20 cellular contexts compared by ENCODE assay signal in the genomic region with DNA sequence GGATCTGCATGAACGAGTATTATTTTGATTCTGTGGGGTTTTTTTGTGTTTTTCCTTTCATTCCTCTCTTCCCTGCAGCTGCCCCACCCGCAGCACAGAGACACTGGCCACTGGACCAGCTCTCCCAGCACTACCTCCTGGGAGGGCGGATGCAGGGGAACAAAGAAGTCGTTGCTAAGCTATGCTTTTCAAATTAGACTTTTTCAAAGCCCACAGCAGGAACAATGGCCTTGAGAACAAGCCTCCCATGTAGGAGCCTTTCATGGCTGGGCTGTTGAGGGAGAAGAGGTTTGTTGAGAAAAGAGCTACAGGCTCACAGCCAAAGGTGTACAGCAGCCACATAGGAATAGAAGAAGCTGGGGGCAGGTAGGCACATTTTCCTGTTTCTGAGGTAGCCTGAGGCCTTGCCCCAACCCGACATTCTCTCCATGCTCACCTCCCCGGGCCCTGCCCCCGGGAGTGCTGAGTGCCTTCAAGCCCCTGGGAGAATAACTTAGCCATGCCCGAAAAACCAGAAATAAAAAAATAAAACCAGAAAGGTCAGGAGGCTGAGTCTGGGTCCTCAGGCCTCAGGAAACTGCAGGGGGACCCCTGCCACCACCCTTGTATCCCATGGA. TPM values are rescaled to one million over a fixed set of nuclear protein-coding genes. Genes with fewer than 3 reads are reported as not detected.
DNase-seq lines count a peak whose midpoint lies in the region; ATAC-seq, FAIRE-seq and TF ChIP-seq lines count a peak whose summit lies in the region.
"Had no signal": no experiment of that assay in that cellular context is flagged by ENCODE, and none has a peak within 500 bp of the region (broad histone marks: within the 10 kb centered on the region; RNA-seq: fewer than 3 reads in every experiment).

No MANE protein-coding gene starts in this region.

- POLR2A ChIA-PET in H1 (lab: Charles Lee; ENCODE audit: partially characterized antibody): interaction anchor here (0.7 to 1.7 kb wide), 5 partner anchors 13 to 159 kb away, joined by 3 to 7 read pairs (median 4); a partner anchor contains a TSS
- POLR2A ChIA-PET in activated CD4-positive, alpha-beta memory T cell treated with anti-CD3 and anti-CD28 coated beads for 36 hours (lab: Charles Lee): no interaction called here

- in situ Hi-C loops in HAP-1 (cut with MboI; ENCODE audit: low sequenced_read_pairs): no loop called here

- FAIRE-seq in H1 (lab: Jason Lieb, UNC): no peak
- FAIRE-seq in RCC 7860 (lab: Jason Lieb, UNC): no peak
- FAIRE-seq: G401.6, K562, keratinocyte had no signal

- H3K23me2 ChIP-seq in H1 (ENCODE audit: low read depth, low read length): peaks cover 3% of the 10 kb centered on the region; the same call in 1 of the 2 replicates

- no peaks in the 10 kb centered on the region for H3K79me1 ChIP-seq in H1 (ENCODE audit: low read depth, low read length)

- DNase-seq in HAP-1 (ENCODE audit: low spot score in 2 of 2) (peak; percentile 72 to 82), NCI-H2107 treated with DMSO at 0.1 percent for 48 hours (lab: John Stamatoyannopoulos, UW; ENCODE audit: unreplicated experiment) (peak; percentile 75), H1 (ENCODE audit: low read depth in 1 of 2, low spot score in 2 of 2) (peak in 1 of 2 experiments; percentile 64), neural progenitor cell (ENCODE audit: low spot score) (peak; percentile 76), RCC 7860 (ENCODE audit: low spot score) (no peak), left colon (no peak)
- DNase-seq in activated CD4-positive, alpha-beta memory T cell treated with anti-CD3 and anti-CD28 coated beads for 36 hours: no peak
- DNase-seq: caudate nucleus; effector CD4-positive, alpha-beta T cell; MV-4-11; SIG-M5; T-helper 2 cell had no signal

- no peak overlapping the region for H3K23ac ChIP-seq in H1 (ENCODE audit: insufficient read length)

- peaks cover 33% of the 10 kb centered on the region for H3K27me3 Mint-ChIP-seq in neural progenitor cell (ENCODE audit: insufficient read depth, low read depth)
- H3K27me3 Mint-ChIP-seq in activated CD4-positive, alpha-beta memory T cell treated with anti-CD3 and anti-CD28 coated beads for 36 hours: peaks cover 2% of the 10 kb centered on the region

- ATAC-seq in left colon: no peak
- ATAC-seq: K562 had no signal

- H4K91ac ChIP-seq in H1 (replicated peaks; ENCODE audit: insufficient read length, low read length): peak overlapping the region; percentile 92

- TF ChIP-seq RAD21 in H1 (IDR thresholded peaks at IDR 0.05 in 1 of 2, conservative IDR thresholded peaks at IDR 0.05 in 1 of 2; ENCODE audit: low read depth in 2 of 2, low read length in 2 of 2): no peak

- no peak for TF ChIP-seq POLR2A in H1 (IDR thresholded peaks at IDR 0.05; ENCODE audit: control extremely low read depth in 1 of 2, low read depth in 2 of 2, low read length in 2 of 2)

- H3K4me1 Mint-ChIP-seq in neural progenitor cell: peaks cover 29% of the 10 kb centered on the region
- peaks cover 7% of the 10 kb centered on the region for H3K4me1 Mint-ChIP-seq in activated CD4-positive, alpha-beta memory T cell treated with anti-CD3 and anti-CD28 coated beads for 36 hours (ENCODE audit: low read depth)

- TF ChIP-seq CTCF in H1 (IDR thresholded peaks at IDR 0.05; ENCODE audit: control extremely low read depth in 1 of 3, insufficient read depth in 1 of 3, low read depth in 1 of 3, low read length in 3 of 3): no peak
- TF ChIP-seq CTCF in neural progenitor cell (IDR thresholded peaks at IDR 0.05): no peak

- no peaks in the 10 kb centered on the region for H3K9me3 Mint-ChIP-seq in neural progenitor cell
- H3K9me3 Mint-ChIP-seq in activated CD4-positive, alpha-beta memory T cell treated with anti-CD3 and anti-CD28 coated beads for 36 hours: no peaks in the 10 kb centered on the region
- H3K9me3 Mint-ChIP-seq: mesothelial cell of epicardium, nephron had no signal

- H2BK15ac ChIP-seq in H1 (ENCODE audit: low read length): 0 out of 2 replicates have a peak overlapping the region, but pooled peaks have one; percentile 6

- H3K4me1 ChIP-seq in HAP-1: peaks cover 6% of the 10 kb centered on the region
- peaks cover 7 to 17% (median 12%) of the 10 kb centered on the region in 4 experiments for H3K4me1 ChIP-seq in H1 (replicated peaks in 1 of 4; ENCODE audit: control insufficient read depth in 3 of 4, insufficient read depth in 4 of 4, low read length in 3 of 4)
- H3K4me1 ChIP-seq in neural progenitor cell: peaks cover 10% of the 10 kb centered on the region

- H4K8ac ChIP-seq in H1 (ENCODE audit: extremely low read depth, insufficient read depth, low read length): peak overlapping the region; percentile 7; the same call in 1 of the 2 replicates

- TF ChIP-seq EP300 in H1 (IDR thresholded peaks at IDR 0.05; ENCODE audit: borderline replicate concordance in 1 of 2, low read depth in 2 of 2, low read length in 2 of 2): no peak

- peak overlapping the region; percentile 84; the same call in 1 of the 2 replicates for H2BK20ac ChIP-seq in H1 (ENCODE audit: low read length)

- no peak overlapping the region for H3K14ac ChIP-seq in H1 (ENCODE audit: insufficient read length)

- peak overlapping the region; percentile 100 for H2BK12ac ChIP-seq in H1 (ENCODE audit: low read depth, low read length)

- H2AFZ ChIP-seq in H1 (ENCODE audit: low read length) (0 out of 2 replicates have a peak overlapping the region, but pooled peaks have one; percentile 4), neural progenitor cell (replicated peaks) (no peak overlapping the region)

- H3K27me3 ChIP-seq in HAP-1 (ENCODE audit: low read depth) (no peaks in the 10 kb centered on the region), H1 (replicated peaks in 1 of 4; ENCODE audit: control insufficient read depth in 3 of 4, extremely low read depth in 1 of 4, insufficient read depth in 3 of 4, low read length in 3 of 4) (no peaks in the 10 kb centered on the region), neural progenitor cell (peaks cover 7% of the 10 kb centered on the region)
- H3K27me3 ChIP-seq: testis had no signal

- no peak overlapping the region for H2AK5ac ChIP-seq in H1 (ENCODE audit: low read depth, low read length)

- H3K56ac ChIP-seq in H1 (replicated peaks; ENCODE audit: insufficient read length, low read depth, low read length): no peak overlapping the region

- H3K18ac ChIP-seq in H1 (ENCODE audit: extremely low read depth, low read length): peak overlapping the region; percentile 92

- H3K4me3 ChIP-seq in HAP-1 (no peak overlapping the region), H1 (ENCODE audit: extremely low read depth in 1 of 4, insufficient read depth in 2 of 4, low read depth in 3 of 4, low read length in 4 of 4) (peak overlapping the region in 2 of 4 experiments; percentile 3 to 26; a peak in 2 of 8 replicates), neural progenitor cell (no peak overlapping the region)
- H3K4me3 ChIP-seq: K562, testis had no signal

- H3K79me2 ChIP-seq in H1 (ENCODE audit: control insufficient read depth in 1 of 2, insufficient read depth in 2 of 2, low read length in 2 of 2): no peaks in the 10 kb centered on the region
- no peaks in the 10 kb centered on the region for H3K79me2 ChIP-seq in neural progenitor cell (ENCODE audit: low read depth)

- peak overlapping the region in 2 of 4 experiments; percentile 9 to 24; a peak in 1 of 7 replicates for H3K9ac ChIP-seq in H1 (replicated peaks in 1 of 4; ENCODE audit: extremely low read depth in 1 of 4, low read depth in 3 of 4, low read length in 3 of 4)
- no peak overlapping the region for H3K9ac ChIP-seq in neural progenitor cell

- H3K9me3 ChIP-seq in HAP-1: no peaks in the 10 kb centered on the region
- no peaks in the 10 kb centered on the region for H3K9me3 ChIP-seq in H1 (ENCODE audit: insufficient read depth in 2 of 2, low read depth in 1 of 2, low read length in 1 of 2)
- no peaks in the 10 kb centered on the region for H3K9me3 ChIP-seq in neural progenitor cell (ENCODE audit: low read depth)
- H3K9me3 ChIP-seq: testis had no signal

- H2BK5ac ChIP-seq in H1 (ENCODE audit: low read depth, low read length): peak overlapping the region; percentile 98

- no peak overlapping the region for H3K4ac ChIP-seq in H1 (replicated peaks; ENCODE audit: insufficient read length, low read depth, low read length)

- peak overlapping the region; percentile 58 for H4K5ac ChIP-seq in H1 (ENCODE audit: insufficient read length, low read depth, low read length)

- peak overlapping the region; percentile 31 to 59; a peak in 3 of 4 replicates for H3K4me2 ChIP-seq in H1 (ENCODE audit: insufficient read depth in 1 of 2, low read depth in 2 of 2, low read length in 2 of 2)
- H3K4me2 ChIP-seq in neural progenitor cell: peak overlapping the region; percentile 65

- H3F3A ChIP-seq in neural progenitor cell (ENCODE audit: low read depth): peaks cover 11% of the 10 kb centered on the region

- CTCF ChIA-PET in H1 (lab: Charles Lee; ENCODE audit: partially characterized antibody): interaction anchor here (0.6 to 3.6 kb wide), 6 partner anchors 8 to 167 kb away, joined by 3 to 9 read pairs (median 4); no protein-coding TSS in a partner anchor
- CTCF ChIA-PET in activated CD4-positive, alpha-beta memory T cell treated with anti-CD3 and anti-CD28 coated beads for 36 hours (lab: Charles Lee): no interaction called here

- 23% methylated on average over 8 of the region's 8 CpGs; no CpG with 5 or more reads in 1 of the 2 experiments for WGBS in H1 (ENCODE audit: extremely low coverage in 1 of 2, insufficient coverage in 1 of 2, insufficient read length in 1 of 2, insufficient replicate concordance in 2 of 2, low coverage in 1 of 2, low lambda C conversion rate in 2 of 2, missing lambda C conversion rate in 1 of 2), 2 experiments

- intact Hi-C loops in left colon (cut with DNase I, micrococcal nuclease): no loop called here
- intact Hi-C loops in activated CD4-positive, alpha-beta memory T cell treated with anti-CD3 and anti-CD28 coated beads for 36 hours (cut with micrococcal nuclease): no loop called here

- H3K36me3 ChIP-seq in HAP-1 (replicated peaks) (no peaks in the 10 kb centered on the region), H1 (ENCODE audit: control insufficient read depth in 2 of 4, insufficient read depth in 4 of 4, low read length in 3 of 4) (no peaks in the 10 kb centered on the region), neural progenitor cell (no peaks in the 10 kb centered on the region)

- H3K27ac ChIP-seq in H1 (ENCODE audit: low read depth, low read length) (peak overlapping the region; percentile 57; the same call in 1 of the 2 replicates), neural progenitor cell (no peak overlapping the region)

- H2BK120ac ChIP-seq in H1 (replicated peaks; ENCODE audit: low read depth, low read length): no peak overlapping the region

- peak overlapping the region; percentile 23 for H3K27ac Mint-ChIP-seq in neural progenitor cell
- H3K27ac Mint-ChIP-seq in activated CD4-positive, alpha-beta memory T cell treated with anti-CD3 and anti-CD28 coated beads for 36 hours: no peak overlapping the region
- H3K27ac Mint-ChIP-seq: mesothelial cell of epicardium, nephron had no signal

- peak overlapping the region; percentile 49 for H3K4me3 Mint-ChIP-seq in neural progenitor cell
- H3K4me3 Mint-ChIP-seq in activated CD4-positive, alpha-beta memory T cell treated with anti-CD3 and anti-CD28 coated beads for 36 hours: no peak overlapping the region
- H3K4me3 Mint-ChIP-seq: mesothelial cell of epicardium, nephron had no signal

- H3K36me3 Mint-ChIP-seq in neural progenitor cell: no peaks in the 10 kb centered on the region
- H3K36me3 Mint-ChIP-seq in activated CD4-positive, alpha-beta memory T cell treated with anti-CD3 and anti-CD28 coated beads for 36 hours: no peaks in the 10 kb centered on the region
- H3K36me3 Mint-ChIP-seq: mesothelial cell of epicardium had no signal

- H4K20me1 ChIP-seq in H1 (replicated peaks in 1 of 2; ENCODE audit: control insufficient read depth in 1 of 2, insufficient read depth in 2 of 2, low read length in 2 of 2) (no peaks in the 10 kb centered on the region), neural progenitor cell (ENCODE audit: low read depth) (no peaks in the 10 kb centered on the region)

RNA-seq across cellular contexts. Expression of a gene that starts 20.5 kb away (rescaled TPM):
- total RNA-seq in H1 (2021; fragmentation: NEBNext Ultra II Directional; extraction: Animal tissue kit (Norgen Biotek cat#: 25700)): 2.8 and 3.3 TPM in 2 replicates
- polyA plus RNA-seq in H1 (2011; rRNA removed): 1.4 and 1.9 TPM in 2 replicates
- 2.3 TPM for polyA plus RNA-seq in H1 (2011; cell fraction: cytosol; rRNA removed)
- polyA plus RNA-seq in H1 (2011; cell fraction: nucleus; rRNA removed): 3.6 TPM
- polyA plus RNA-seq in H1 (2012, experiment 1 of 2): 1.5 to 3.5 TPM (median 2.3 TPM) in 4 replicates
- 1.3 TPM for polyA plus RNA-seq in H1 (2012, experiment 2 of 2)
- polyA plus RNA-seq in H1 (2013, experiment 1 of 2): 1.9 TPM
- 1.7 TPM for polyA plus RNA-seq in H1 (2013, experiment 2 of 2)
- 1.7 and 2.9 TPM in 2 replicates for polyA minus RNA-seq in H1 (2011; rRNA and poly(A)+ RNA removed)
- polyA minus RNA-seq in H1 (2011; cell fraction: cytosol; rRNA and poly(A)+ RNA removed): 2.6 TPM
- polyA minus RNA-seq in H1 (2011; cell fraction: nucleus; rRNA and poly(A)+ RNA removed): 3.4 TPM
- total RNA-seq in neural progenitor cell (ENCODE audit: low replicate concordance): 0.50 and 0.67 TPM in 2 replicates
- total RNA-seq in left colon: under 1 TPM; 0.43 to 0.47 TPM
- not detected for total RNA-seq in activated CD4-positive, alpha-beta memory T cell treated with anti-CD3 and anti-CD28 coated beads for 36 hours
- total RNA-seq: activated CD8-positive, alpha-beta memory T cell treated with anti-CD3 and anti-CD28 coated beads for 36 hours had no signal
- polyA plus RNA-seq: fibroblast of lung had no signal

RNA-seq across cellular contexts. Expression of a gene that starts 27.3 kb away (rescaled TPM):
- 0.91 and 1.2 TPM in 2 replicates for total RNA-seq in H1 (2021; fragmentation: NEBNext Ultra II Directional; extraction: Animal tissue kit (Norgen Biotek cat#: 25700))
- polyA plus RNA-seq in H1 (2011; rRNA removed): 0.97 and 1.6 TPM in 2 replicates
- polyA plus RNA-seq in H1 (2011; cell fraction: cytosol; rRNA removed): 0.79 TPM
- polyA plus RNA-seq in H1 (2011; cell fraction: nucleus; rRNA removed): 1.2 TPM
- 0.30 to 0.62 TPM (median 0.58 TPM) in 4 replicates for polyA plus RNA-seq in H1 (2012, experiment 1 of 2)
- polyA plus RNA-seq in H1 (2012, experiment 2 of 2): 0.77 TPM
- polyA plus RNA-seq in H1 (2013, experiment 1 of 2): 0.28 TPM
- polyA plus RNA-seq in H1 (2013, experiment 2 of 2): 0.22 TPM
- 0.39 and 0.44 TPM in 2 replicates for polyA minus RNA-seq in H1 (2011; rRNA and poly(A)+ RNA removed)
- polyA minus RNA-seq in H1 (2011; cell fraction: cytosol; rRNA and poly(A)+ RNA removed): not detected
- polyA minus RNA-seq in H1 (2011; cell fraction: nucleus; rRNA and poly(A)+ RNA removed): 0.90 TPM
- total RNA-seq in neural progenitor cell (ENCODE audit: low replicate concordance) (not detected in 2 replicates), left colon (10 to 100 TPM; 24.5 to 82.9 TPM)
- not detected for total RNA-seq in activated CD4-positive, alpha-beta memory T cell treated with anti-CD3 and anti-CD28 coated beads for 36 hours
- total RNA-seq: activated CD8-positive, alpha-beta memory T cell treated with anti-CD3 and anti-CD28 coated beads for 36 hours; fibroblast of lung; K562; mesothelial cell of epicardium had no signal
- polyA plus RNA-seq: fibroblast of lung, K562, keratinocyte had no signal

RNA-seq across cellular contexts. Expression of a gene that starts 44.2 kb away (rescaled TPM):
- 27.2 and 27.5 TPM in 2 replicates for total RNA-seq in H1 (2021; fragmentation: NEBNext Ultra II Directional; extraction: Animal tissue kit (Norgen Biotek cat#: 25700))
- 11.5 and 22.5 TPM in 2 replicates for polyA plus RNA-seq in H1 (2011; rRNA removed)
- polyA plus RNA-seq in H1 (2011; cell fraction: cytosol; rRNA removed): 13.7 TPM
- polyA plus RNA-seq in H1 (2011; cell fraction: nucleus; rRNA removed): 62.5 TPM
- polyA plus RNA-seq in H1 (2012, experiment 1 of 2): 13.1 to 20.2 TPM (median 19.2 TPM) in 4 replicates
- 21.5 TPM for polyA plus RNA-seq in H1 (2012, experiment 2 of 2)
- 6.5 TPM for polyA plus RNA-seq in H1 (2013, experiment 1 of 2)
- polyA plus RNA-seq in H1 (2013, experiment 2 of 2): 5.8 TPM
- polyA minus RNA-seq in H1 (2011; rRNA and poly(A)+ RNA removed): 8.1 and 13.0 TPM in 2 replicates
- 9.8 TPM for polyA minus RNA-seq in H1 (2011; cell fraction: cytosol; rRNA and poly(A)+ RNA removed)
- polyA minus RNA-seq in H1 (2011; cell fraction: nucleus; rRNA and poly(A)+ RNA removed): 22.3 TPM
- total RNA-seq in neural progenitor cell (ENCODE audit: low replicate concordance): 11.4 and 20.4 TPM in 2 replicates
- total RNA-seq in left colon: 10 to 100 TPM; 47.2 to 65.2 TPM
- 10 to 100 TPM; 13.1 to 15.3 TPM for total RNA-seq in activated CD4-positive, alpha-beta memory T cell treated with anti-CD3 and anti-CD28 coated beads for 36 hours

RNA-seq across cellular contexts. Expression of a gene that starts 54.2 kb away (rescaled TPM):
- total RNA-seq in H1 (2021; fragmentation: NEBNext Ultra II Directional; extraction: Animal tissue kit (Norgen Biotek cat#: 25700)): 10.5 and 12.1 TPM in 2 replicates
- polyA plus RNA-seq in H1 (2011; rRNA removed): 17.6 and 23.7 TPM in 2 replicates
- polyA plus RNA-seq in H1 (2011; cell fraction: cytosol; rRNA removed): 19.2 TPM
- 14.9 TPM for polyA plus RNA-seq in H1 (2011; cell fraction: nucleus; rRNA removed)
- polyA plus RNA-seq in H1 (2012, experiment 1 of 2): 5.0 to 14.1 TPM (median 11.5 TPM) in 4 replicates
- polyA plus RNA-seq in H1 (2012, experiment 2 of 2): 9.3 TPM
- 9.9 TPM for polyA plus RNA-seq in H1 (2013, experiment 1 of 2)
- 10.5 TPM for polyA plus RNA-seq in H1 (2013, experiment 2 of 2)
- polyA minus RNA-seq in H1 (2011; rRNA and poly(A)+ RNA removed): 3.1 and 3.4 TPM in 2 replicates
- 5.1 TPM for polyA minus RNA-seq in H1 (2011; cell fraction: cytosol; rRNA and poly(A)+ RNA removed)
- polyA minus RNA-seq in H1 (2011; cell fraction: nucleus; rRNA and poly(A)+ RNA removed): 3.1 TPM
- 6.6 and 10.0 TPM in 2 replicates for total RNA-seq in neural progenitor cell (ENCODE audit: low replicate concordance)
- total RNA-seq in left colon: 1 to 10 TPM; 9.7 to 10.0 TPM
- under 1 TPM; 0.57 to 0.87 TPM for total RNA-seq in activated CD4-positive, alpha-beta memory T cell treated with anti-CD3 and anti-CD28 coated beads for 36 hours
- total RNA-seq: K562 had no signal
- polyA plus RNA-seq: K562 had no signal

Comparison
In these comparisons a context has a peak if more than half of its experiments do, and no peak if none do; other contexts are left out.
1. DNase-seq: peak in HAP-1 (2 of 2), NCI-H2107 treated with DMSO at 0.1 percent for 48 hours (single experiment) and neural progenitor cell (single experiment); none in RCC 7860 (single experiment), left colon (0 of 2) and activated CD4-positive, alpha-beta memory T cell treated with anti-CD3 and anti-CD28 coated beads for 36 hours (single experiment).
2. RNA of a gene that starts 27.3 kb away (total RNA-seq): 24.5 to 82.9 TPM in left colon; 0.91 to 1.2 TPM in H1, not detected in neural progenitor cell and not detected in activated CD4-positive, alpha-beta memory T cell treated with anti-CD3 and anti-CD28 coated beads for 36 hours; every median in the first group is over 10 times any median in the second.